8 cellular contexts compared by ENCODE assay signal in genomic region chr1:19596719-19597462, GRCh38.
A peak's percentile ranks its signal among the peaks of the same experiment; 100 is the strongest.
DNase-seq lines count a peak whose midpoint lies in the region; ATAC-seq and TF ChIP-seq lines count a peak whose summit lies in the region.

No MANE protein-coding gene starts in this region.

- H3K27ac ChIP-seq in C4-2B, result peak overlapping the region; percentile 84

- peak; percentile 82 for ATAC-seq in GM19372 (IDR thresholded peaks at IDR 0.05; ENCODE audit: low read depth, unreplicated experiment)
- ATAC-seq in HG03521 (IDR thresholded peaks at IDR 0.05; ENCODE audit: unreplicated experiment), result peak; percentile 82

- TF ChIP-seq CTCF in C4-2B (conservative IDR thresholded peaks at IDR 0.05), result no peak

- DNase-seq in NCI-H69 (lab: John Stamatoyannopoulos, UW) (peak; percentile 97), dedifferentiated amniotic fluid mesenchymal stem cell (ENCODE audit: extremely low spot score) (peak; percentile 99), left kidney (ENCODE audit: low read depth, low spot score) (peak; percentile 99)
- peak; percentile 96 for DNase-seq in activated CD4-positive, alpha-beta T cell treated with anti-CD3 and anti-CD28 coated beads, Interleukin-2, amount 50 U/mL, for 1 hour
- peak; percentile 98 for DNase-seq in stimulated activated CD4-positive, alpha-beta T cell treated with anti-CD3 and anti-CD28 coated beads, Interleukin-1b, Interleukin-23, amount 100 ng/mL, for 48 hours

Comparison
In these comparisons a context has a peak if more than half of its experiments do, and no peak if none do; other contexts are left out.
1. Peak in every context shown above with its lines: DNase-seq, ATAC-seq and H3K27ac ChIP-seq.